In genomic region chr6:22142931-22143330, GRCh38 we compare ENCODE assay signal across 1 cellular context.
TF ChIP-seq lines count a peak whose summit lies in the region.

No MANE protein-coding gene starts in this region.

TF ChIP-seq in IMR-90, 13 proteins besides CTCF, POLR2A, EP300 and RAD21:
- TF ChIP-seq NFE2L2 (IDR thresholded peaks at IDR 0.05; ENCODE audit: low read depth, low read length) (no peak), CHD1 (IDR thresholded peaks at IDR 0.05; ENCODE audit: low read depth, low read length) (no peak), FOS (IDR thresholded peaks at IDR 0.05; ENCODE audit: low read depth, low read length) (no peak), MAZ (IDR thresholded peaks at IDR 0.05; ENCODE audit: borderline replicate concordance, low read depth, low read length) (no peak), CEBPB (IDR thresholded peaks at IDR 0.05; ENCODE audit: low read depth, low read length) (no peak), RFX5 (IDR thresholded peaks at IDR 0.05; ENCODE audit: low read depth, low read length) (no peak), ELK1 (IDR thresholded peaks at IDR 0.05; ENCODE audit: borderline replicate concordance, low read depth, low read length) (no peak), USF2 (IDR thresholded peaks at IDR 0.05; ENCODE audit: low read depth, low read length) (no peak), MAFK (IDR thresholded peaks at IDR 0.05; ENCODE audit: low read depth, low read length) (no peak), MXI1 (IDR thresholded peaks at IDR 0.05; ENCODE audit: borderline replicate concordance, low read depth, low read length) (no peak), SMC3 (IDR thresholded peaks at IDR 0.05; ENCODE audit: low read depth, low read length) (no peak), BHLHE40 (IDR thresholded peaks at IDR 0.05; ENCODE audit: low read depth, low read length) (no peak), RCOR1 (IDR thresholded peaks at IDR 0.05; ENCODE audit: insufficient replicate concordance, low read length) (no peak)
